In genomic region chr17:71548540-71549190, GRCh38 we compare ENCODE assay signal across 1 cellular context.
TF ChIP-seq lines count a peak whose summit lies in the region.

No MANE protein-coding gene starts in this region.

TF ChIP-seq in HepG2, 621 proteins besides CTCF, POLR2A, EP300 and RAD21 (continued from another document):
- no peak for TF ChIP-seq THAP8 (CRISPR knock-in tag; IDR thresholded peaks at IDR 0.05; ENCODE audit: borderline replicate concordance)
- TF ChIP-seq RFX3 (CRISPR knock-in tag; IDR thresholded peaks at IDR 0.05): no peak
- TF ChIP-seq DBP (CRISPR knock-in tag; IDR thresholded peaks at IDR 0.05; ENCODE audit: not compliant biosample characterization): no peak
- peak; percentile 89 for TF ChIP-seq NFE2L2 (IDR thresholded peaks at IDR 0.05; ENCODE audit: low read length)
- no peak for TF ChIP-seq ZFP82 (CRISPR knock-in tag; IDR thresholded peaks at IDR 0.05; ENCODE audit: borderline replicate concordance)
- peak; percentile 42 to 47; a peak in 3 of 4 replicates for TF ChIP-seq MAFK (conservative IDR thresholded peaks at IDR 0.05 in 1 of 2, IDR thresholded peaks at IDR 0.05 in 1 of 2; ENCODE audit: low read length in 2 of 2)
- no peak for TF ChIP-seq U2AF1 (optimal IDR thresholded peaks at IDR 0.05; ENCODE audit: low read depth, low read length)
- TF ChIP-seq MAFF (IDR thresholded peaks at IDR 0.05; ENCODE audit: low read depth, low read length): peak; percentile 28; the same call in 1 of the 2 replicates
